Comparison of ENCODE assay signal across 18 cellular contexts in genomic region chr17:16250635-16251034, GRCh38. TPM values are rescaled to one million over a fixed set of nuclear protein-coding genes. Genes with fewer than 3 reads are reported as not detected.
DNase-seq lines count a peak whose midpoint lies in the region; ATAC-seq and TF ChIP-seq lines count a peak whose summit lies in the region.
"Had no signal": no experiment of that assay in that cellular context is flagged by ENCODE, and none has a peak within 500 bp of the region (broad histone marks: within the 10 kb centered on the region; RNA-seq: fewer than 3 reads in every experiment).

No MANE protein-coding gene starts in this region.

- WGBS in psoas muscle, 3 donors = 72 to 82% (median 76%) methylated on average over 1 of the region's 1 CpG

- H3K36me3 ChIP-seq in PC-9 (ENCODE audit: low read depth) (no peaks in the 10 kb centered on the region), psoas muscle (ENCODE audit: insufficient read depth in 1 of 2, low read depth in 1 of 2) (no peaks in the 10 kb centered on the region)

- no peak overlapping the region for H2AFZ ChIP-seq in PC-9
- H2AFZ ChIP-seq: GM23338 had no signal

- no peaks in the 10 kb centered on the region for H3K9me2 ChIP-seq in PC-9 (ENCODE audit: insufficient read depth)

- POLR2A ChIA-PET in PC-9 (lab: Charles Lee; ENCODE audit: unreplicated experiment) = no interaction called here

- peak; percentile 52 to 75 (median 68) for ATAC-seq in psoas muscle
- ATAC-seq in GM19324 (IDR thresholded peaks at IDR 0.05; ENCODE audit: low FRiP score, unreplicated experiment) = no peak
- ATAC-seq in HG02884 (IDR thresholded peaks at IDR 0.05; ENCODE audit: unreplicated experiment) = no peak
- ATAC-seq: GM23338, sciatic nerve had no signal

- H3K4me1 ChIP-seq in PC-9 (replicated peaks; ENCODE audit: insufficient read depth) (peaks cover 8% of the 10 kb centered on the region), psoas muscle (peaks cover 13% of the 10 kb centered on the region)

- no TSS peak for BruUV-seq in PC-9 (replicated peaks; lab: Mats Ljungman, UMichigan)

- H3K27me3 ChIP-seq in PC-9 (ENCODE audit: insufficient read depth, low read depth) (no peaks in the 10 kb centered on the region), psoas muscle (ENCODE audit: insufficient read depth in 3 of 3, low read length in 2 of 3) (no peaks in the 10 kb centered on the region)
- H3K27me3 ChIP-seq: stomach had no signal

- H3K4me2 ChIP-seq in PC-9 = no peak overlapping the region
- H3K4me2 ChIP-seq: GM23338 had no signal

- intact Hi-C loops in PC-9 (cut with micrococcal nuclease; ENCODE audit: unreplicated experiment) (no loop called here), psoas muscle (cut with DNase I) (no loop called here)

- no peaks in the 10 kb centered on the region for H3F3A ChIP-seq in PC-9 (ENCODE audit: insufficient read depth, low read depth)

- no peaks in the 10 kb centered on the region for H3K79me2 ChIP-seq in PC-9 (ENCODE audit: low read depth)

- H3K4me3 ChIP-seq in PC-9 (no peak overlapping the region), choroid plexus epithelial cell (ENCODE audit: low read depth, low read length) (no peak overlapping the region), psoas muscle (no peak overlapping the region)
- H3K4me3 ChIP-seq: GM23338, stomach had no signal

- H3K27ac ChIP-seq in PC-9 (peak overlapping the region; percentile 42), psoas muscle (no peak overlapping the region)
- H3K27ac ChIP-seq: RWPE1 had no signal

- H3K9me3 ChIP-seq in PC-9 (ENCODE audit: insufficient read depth, low read depth) (no peaks in the 10 kb centered on the region), psoas muscle (no peaks in the 10 kb centered on the region)
- H3K9me3 ChIP-seq: stomach had no signal

- TF ChIP-seq CTCF in PC-9 (conservative IDR thresholded peaks at IDR 0.05) (no peak), choroid plexus epithelial cell (conservative IDR thresholded peaks at IDR 0.05; ENCODE audit: low read depth, low read length) (no peak), psoas muscle (IDR thresholded peaks at IDR 0.05) (no peak)

- CTCF ChIA-PET in PC-9 (lab: Charles Lee) = no interaction called here

- DNase-seq in EL (peak; percentile 35), PC-9 (no peak), choroid plexus epithelial cell (ENCODE audit: low read depth) (peak; percentile 69), psoas muscle (no peak), SHP77 treated with DMSO at 0.1 percent for 48 hours (lab: John Stamatoyannopoulos, UW) (no peak), midbrain (lab: John Stamatoyannopoulos, UW) (no peak)
- DNase-seq: activated CD4-positive, alpha-beta T cell treated with anti-CD3 and anti-CD28 coated beads, Interleukin-2, amount 50 U/mL, for 1 hour; activated gamma-delta T cell treated with Interleukin-2 at 50 U/mL for 16 hours; cerebellar nuclear complex; Kasumi-1; NCI-H1694; NCI-H526; stomach had no signal

- H4K20me1 ChIP-seq in PC-9 (ENCODE audit: insufficient read depth) = no peaks in the 10 kb centered on the region

RNA-seq across cellular contexts. Expression of gene PIGL, which starts 33.6 kb away (rescaled TPM):
- total RNA-seq in PC-9 (2021) (59.2 and 71.8 TPM in 2 replicates), psoas muscle (10 to 100 TPM in 1 of 4 donors, 1 to 10 TPM in 3; 6.7 to 13.2 (median 7.7) TPM)
- 10 to 100 TPM in 1 of 3 donors, 1 to 10 TPM in 2; 3.8 to 13.0 (median 8.3) TPM for polyA plus RNA-seq in psoas muscle

RNA-seq across cellular contexts. Expression of gene NCOR1, which starts 35.3 kb away (rescaled TPM):
- total RNA-seq in PC-9 (2021) (139 and 171 TPM in 2 replicates), psoas muscle (100 to 1,000 TPM in 1 of 4 donors, 10 to 100 TPM in 3; 78.8 to 102 (median 81.5) TPM)
- 10 to 100 TPM; 22.8 to 47.1 (median 29.4) TPM for polyA plus RNA-seq in psoas muscle

Comparison
In these comparisons a context has a peak if more than half of its experiments do, and no peak if none do; other contexts are left out.
1. DNase-seq: peak in EL (single experiment) and choroid plexus epithelial cell (single experiment); none in PC-9 (0 of 2), psoas muscle (0 of 2), SHP77 treated with DMSO at 0.1 percent for 48 hours (single experiment) and midbrain (single experiment).
2. ATAC-seq: peak in psoas muscle (4 of 4); none in GM19324 (single experiment) and HG02884 (single experiment).